Comparison of ENCODE assay signal across 11 cellular contexts in the genomic region with DNA sequence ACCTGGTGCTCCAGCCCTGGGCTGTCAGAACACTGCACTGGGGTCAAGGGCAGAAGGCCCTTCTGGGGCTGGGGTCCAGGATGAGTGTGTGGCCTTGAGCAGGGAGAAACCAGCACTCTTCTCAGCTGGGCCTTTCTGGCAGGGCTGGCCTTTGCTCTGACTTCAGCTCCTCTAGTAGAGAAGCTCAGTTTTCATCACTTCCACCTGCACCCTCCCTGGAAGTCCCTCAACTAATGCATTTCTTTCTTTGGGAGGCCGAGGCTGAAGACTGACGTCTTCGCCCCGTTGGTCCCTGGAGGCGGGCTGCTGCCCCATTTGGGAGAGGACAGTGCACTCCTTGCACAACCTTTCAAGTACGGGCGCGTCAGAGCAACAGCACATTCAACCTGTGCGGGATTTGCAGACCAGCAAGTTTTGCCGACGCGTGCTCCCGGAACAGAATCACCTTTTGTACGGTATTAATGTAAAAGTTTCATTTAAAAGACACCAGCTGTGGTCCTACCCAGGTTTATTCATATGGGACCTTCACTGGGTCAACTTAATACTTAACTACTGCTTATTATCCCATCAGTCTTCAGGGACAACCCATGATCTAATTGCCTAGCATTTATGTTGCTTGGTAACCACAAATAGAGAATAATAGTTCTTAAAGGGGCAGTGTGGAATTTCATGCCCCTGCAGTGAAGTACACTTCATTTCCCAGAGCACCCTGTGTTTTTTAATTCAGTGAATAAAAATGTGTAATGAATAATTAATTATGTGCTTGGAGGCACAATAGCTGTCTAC.
DNase-seq lines count a peak whose midpoint lies in the region; ATAC-seq and TF ChIP-seq lines count a peak whose summit lies in the region.
"Had no signal": no experiment of that assay in that cellular context is flagged by ENCODE, and none has a peak within 500 bp of the region (broad histone marks: within the 10 kb centered on the region; RNA-seq: fewer than 3 reads in every experiment).

No MANE protein-coding gene starts in this region.

- H3K36me3 Mint-ChIP-seq in progenitor cell of endocrine pancreas (ENCODE audit: insufficient read depth) (no peaks in the 10 kb centered on the region), natural killer cell (no peaks in the 10 kb centered on the region), CD14-positive monocyte (no peaks in the 10 kb centered on the region)

- TF ChIP-seq CTCF in progenitor cell of endocrine pancreas (IDR thresholded peaks at IDR 0.05; ENCODE audit: unreplicated experiment) (no peak), natural killer cell (IDR thresholded peaks at IDR 0.05) (no peak), CD14-positive monocyte (IDR thresholded peaks at IDR 0.05) (no peak)

- H3K27ac Mint-ChIP-seq in progenitor cell of endocrine pancreas (peak overlapping the region; percentile 17), natural killer cell (no peak overlapping the region), CD14-positive monocyte (no peak overlapping the region)

- peaks cover 33% of the 10 kb centered on the region for H3K4me1 Mint-ChIP-seq in progenitor cell of endocrine pancreas (ENCODE audit: low read depth)
- H3K4me1 Mint-ChIP-seq in natural killer cell = no peaks in the 10 kb centered on the region
- no peaks in the 10 kb centered on the region for H3K4me1 Mint-ChIP-seq in CD14-positive monocyte

- H3K9me3 Mint-ChIP-seq in progenitor cell of endocrine pancreas (ENCODE audit: low read depth) (no peaks in the 10 kb centered on the region), natural killer cell (no peaks in the 10 kb centered on the region), CD14-positive monocyte (peaks cover 0 to 5% (median 3%) of the 10 kb centered on the region in 7 donors)

- intact Hi-C loops in natural killer cell (cut with micrococcal nuclease) (no loop called here), CD14-positive monocyte (cut with micrococcal nuclease) (no loop called here)

- ATAC-seq in esophagus mucosa (peak; percentile 79), natural killer cell (no peak)
- ATAC-seq: left cardiac atrium had no signal

- peaks cover 17% of the 10 kb centered on the region for H3K27me3 Mint-ChIP-seq in progenitor cell of endocrine pancreas
- H3K27me3 Mint-ChIP-seq in natural killer cell (ENCODE audit: low read depth in 2 of 2) = peaks cover 21 to 70% of the 10 kb centered on the region in 2 donors
- H3K27me3 Mint-ChIP-seq in CD14-positive monocyte (ENCODE audit: low read depth in 3 of 3) = peaks cover 8 to 22% (median 14%) of the 10 kb centered on the region in 3 donors

- DNase-seq in NCI-H1417 (lab: John Stamatoyannopoulos, UW) (peak in 2 of 3 experiments; percentile 52 to 90), NCI-H69 (lab: John Stamatoyannopoulos, UW) (peak; percentile 88), progenitor cell of endocrine pancreas (ENCODE audit: low spot score, unreplicated experiment) (no peak), natural killer cell (no peak), NCI-H2171 treated with DMSO at 0.1 percent for 48 hours (lab: John Stamatoyannopoulos, UW) (no peak), CD14-positive monocyte (ENCODE audit: low spot score) (no peak)
- DNase-seq: amygdala; left cardiac atrium; NCI-H226; stimulated activated CD4-positive, alpha-beta T cell treated with anti-CD3 and anti-CD28 coated beads, Interleukin-12 subunit alpha, Interleukin-12 subunit beta, amount 100 ng/mL, for 4 hours had no signal

- H3K4me3 Mint-ChIP-seq in progenitor cell of endocrine pancreas (ENCODE audit: low read depth) (no peak overlapping the region), natural killer cell (no peak overlapping the region), CD14-positive monocyte (no peak overlapping the region)

Comparison
In these comparisons a context has a peak if more than half of its experiments do, and no peak if none do; other contexts are left out.
1. DNase-seq: peak in NCI-H1417 (2 of 3) and NCI-H69 (single experiment); none in progenitor cell of endocrine pancreas (single experiment), natural killer cell (single experiment), NCI-H2171 treated with DMSO at 0.1 percent for 48 hours (single experiment) and CD14-positive monocyte (single experiment).